In genomic region chrX:48278958-48279357, GRCh38 we compare ENCODE assay signal across 15 cellular contexts. TPM values are rescaled to one million over a fixed set of nuclear protein-coding genes. Genes with fewer than 3 reads are reported as not detected.
A peak's percentile ranks its signal among the peaks of the same experiment; 100 is the strongest.
DNase-seq lines count a peak whose midpoint lies in the region; ATAC-seq and TF ChIP-seq lines count a peak whose summit lies in the region.
"Had no signal": no experiment of that assay in that cellular context is flagged by ENCODE, and none has a peak within 500 bp of the region (broad histone marks: within the 10 kb centered on the region; RNA-seq: fewer than 3 reads in every experiment).

No MANE protein-coding gene starts in this region.

- peak; percentile 3 for DNase-seq in AG08396 (ENCODE audit: low spot score)
- peak; percentile 5 for DNase-seq in ELF-1 (ENCODE audit: low read depth, low spot score)
- peak; percentile 9 for DNase-seq in NCI-H2196 treated with DMSO at 0.1 percent for 48 hours (lab: John Stamatoyannopoulos, UW; ENCODE audit: unreplicated experiment)
- DNase-seq in fibroblast of mammary gland (ENCODE audit: low read depth), result peak; percentile 73
- no peak for DNase-seq in prostate gland (ENCODE audit: low spot score)
- DNase-seq in caudate nucleus (lab: John Stamatoyannopoulos, UW), result no peak
- no peak for DNase-seq in MG63
- DNase-seq: activated T-cell treated with anti-CD3 and anti-CD28 coated beads, Interleukin-2, amount 50 U/mL, for 72 hours; NCI-H1092 treated with DMSO at 0.1 percent for 48 hours; NCI-H69; retina; stimulated activated naive CD8-positive, alpha-beta T cell treated with anti-CD3 and anti-CD28 coated beads, Interleukin-15, amount 100 ng/mL, for 72 hours had no signal

- no peaks in the 10 kb centered on the region for H3K4me1 ChIP-seq in prostate gland (replicated peaks)

- no peak overlapping the region for H3K4me3 ChIP-seq in fibroblast of mammary gland (ENCODE audit: control insufficient read depth, low read depth, low read length)
- H3K4me3 ChIP-seq in prostate gland, result no peak overlapping the region
- H3K4me3 ChIP-seq in MG63, result no peak overlapping the region

- H3K27me3 ChIP-seq in prostate gland (replicated peaks; ENCODE audit: insufficient read depth) (no peaks in the 10 kb centered on the region), MG63 (no peaks in the 10 kb centered on the region)

- intact Hi-C loops in prostate gland (cut with DNase I), result no loop called here

- no peak for TF ChIP-seq POLR2A in prostate gland (IDR thresholded peaks at IDR 0.05)

- no peak for ATAC-seq in HG03469 (IDR thresholded peaks at IDR 0.05; ENCODE audit: unreplicated experiment)
- ATAC-seq: activated CD4-positive, CD25-positive, alpha-beta regulatory T cell treated with anti-CD3 and anti-CD28 coated beads, Interleukin-2, amount 50 U/mL, for 24 hours; activated T-cell treated with anti-CD3 and anti-CD28 coated beads, Interleukin-2, amount 50 U/mL, for 72 hours; stimulated activated naive CD8-positive, alpha-beta T cell treated with anti-CD3 and anti-CD28 coated beads, Interleukin-15, amount 100 ng/mL, for 72 hours had no signal

- TF ChIP-seq CTCF in fibroblast of mammary gland (conservative IDR thresholded peaks at IDR 0.05; ENCODE audit: control insufficient read depth, insufficient read depth, low read depth, low read length) (no peak), prostate gland (IDR thresholded peaks at IDR 0.05) (no peak)

- no peaks in the 10 kb centered on the region for H3K9me3 ChIP-seq in prostate gland
- no peaks in the 10 kb centered on the region for H3K9me3 ChIP-seq in MG63

- H3K27ac ChIP-seq in prostate gland (no peak overlapping the region), caudate nucleus (ENCODE audit: low read depth, low read length) (no peak overlapping the region)

- H3K36me3 ChIP-seq in prostate gland (no peaks in the 10 kb centered on the region), MG63 (no peaks in the 10 kb centered on the region)

- 66% methylated on average over 5 of the region's 9 CpGs for WGBS in prostate gland

RNA-seq across cellular contexts. Expression of gene SSX1, which starts 23.8 kb away (rescaled TPM):
- total RNA-seq in prostate gland, result not detected
- not detected in 2 replicates for total RNA-seq in MG63 (2014; rRNA removed; shearing (Covaris generic); ENCODE audit: low replicate concordance)
- total RNA-seq: activated T-cell treated with anti-CD3 and anti-CD28 coated beads, Interleukin-2, amount 50 U/mL, for 72 hours; dermis microvascular lymphatic vessel endothelial cell had no signal

Comparison
In these comparisons a context has a peak if more than half of its experiments do, and no peak if none do; other contexts are left out.
1. DNase-seq: peak in AG08396 (single experiment), ELF-1 (single experiment), NCI-H2196 treated with DMSO at 0.1 percent for 48 hours (single experiment) and fibroblast of mammary gland (single experiment); none in prostate gland (single experiment), caudate nucleus (0 of 61) and MG63 (single experiment).